ENCODE assay signal across 8 cellular contexts in the genomic region with DNA sequence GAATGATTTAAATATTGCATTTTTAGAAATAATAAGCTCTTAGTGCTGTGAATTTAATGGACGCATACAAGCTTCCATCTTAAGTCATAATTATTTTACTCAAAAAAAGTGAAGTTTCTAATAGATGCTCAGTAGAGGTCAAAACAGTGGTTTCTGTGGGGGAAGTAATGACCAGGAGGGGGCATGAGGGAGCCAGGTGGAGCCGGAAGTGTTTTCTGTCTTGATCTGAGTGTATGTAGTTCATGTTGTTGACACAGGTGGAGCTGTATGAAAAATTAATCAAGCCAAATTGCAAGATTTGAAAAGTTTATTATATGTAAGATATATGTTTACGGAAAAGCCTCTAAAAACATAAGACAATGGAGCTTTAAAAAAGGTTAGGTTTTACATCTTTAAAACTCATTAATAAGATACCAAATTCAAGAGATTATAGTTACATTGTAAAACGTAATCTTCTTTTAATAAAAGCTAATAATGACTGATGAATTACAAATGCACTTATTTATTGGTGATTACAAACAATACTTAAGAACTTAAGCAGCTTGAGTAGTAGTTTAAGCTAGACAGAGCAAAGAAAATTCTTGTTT.
DNase-seq lines count a peak whose midpoint lies in the region; ATAC-seq and TF ChIP-seq lines count a peak whose summit lies in the region.

No MANE protein-coding gene starts in this region.

- no peaks in the 10 kb centered on the region for H3K27me3 ChIP-seq in Caco-2 (replicated peaks; ENCODE audit: control insufficient read depth, insufficient read depth, low read length)

- no peak overlapping the region for H3K4me3 ChIP-seq in Caco-2 (ENCODE audit: low read depth, low read length)

- H3K27ac ChIP-seq in caudate nucleus (ENCODE audit: low read depth, low read length): no peak overlapping the region

- no peak overlapping the region for H3K27ac Mint-ChIP-seq in Caco-2 (ENCODE audit: unreplicated experiment)

- no peaks in the 10 kb centered on the region for H3K36me3 Mint-ChIP-seq in Caco-2 (ENCODE audit: insufficient read depth, unreplicated experiment)

- no TSS peak for BruUV-seq in Caco-2 (replicated peaks; lab: Mats Ljungman, UMichigan)

- H3K4me3 Mint-ChIP-seq in Caco-2 (ENCODE audit: unreplicated experiment): no peak overlapping the region

- peak; percentile 55 to 76 for DNase-seq in Caco-2
- peak; percentile 70 for DNase-seq in NCI-H69 (lab: John Stamatoyannopoulos, UW)
- DNase-seq in activated CD8-positive, alpha-beta memory T cell treated with anti-CD3 and anti-CD28 coated beads, Interleukin-2, amount 50 U/mL, for 24 hours (ENCODE audit: extremely low read depth): peak; percentile 4
- DNase-seq in fibroblast of peridontal ligament (ENCODE audit: extremely low read depth): peak; percentile 45
- DNase-seq in stimulated activated CD4-positive, alpha-beta T cell treated with anti-CD3 and anti-CD28 coated beads, Interleukin-15, amount 100 ng/mL, for 1 hour (ENCODE audit: low read depth in 1 of 2, low spot score in 1 of 2): peak; percentile 11 to 22
- no peak for DNase-seq in caudate nucleus (lab: John Stamatoyannopoulos, UW)

- no peaks in the 10 kb centered on the region for H3K4me1 Mint-ChIP-seq in Caco-2 (ENCODE audit: low read depth, unreplicated experiment)

- no peaks in the 10 kb centered on the region for H3K9me3 Mint-ChIP-seq in Caco-2 (ENCODE audit: unreplicated experiment)

- ATAC-seq in GM19043 (IDR thresholded peaks at IDR 0.05; ENCODE audit: low read depth, unreplicated experiment) (peak; percentile 94), HG03135 (IDR thresholded peaks at IDR 0.05; ENCODE audit: unreplicated experiment) (peak; percentile 99)

- POLR2A ChIA-PET in Caco-2 (lab: Charles Lee): no interaction called here

- H3K4me1 ChIP-seq in Caco-2: no peaks in the 10 kb centered on the region

- no peaks in the 10 kb centered on the region for H3K9me3 ChIP-seq in Caco-2

- peak; percentile 85 to 93 for TF ChIP-seq CTCF in Caco-2 (IDR thresholded peaks at IDR 0.05; ENCODE audit: insufficient read depth in 1 of 2, low read depth in 1 of 2, low read length in 1 of 2, severe bottlenecking in 1 of 2, unreplicated experiment in 1 of 2)

- intact Hi-C loops in Caco-2 (cut with micrococcal nuclease; ENCODE audit: unreplicated experiment): loop anchor here (1.0 to 5.0 kb wide), 2 partner anchors 122 to 365 kb away; no protein-coding TSS in a partner anchor

- CTCF ChIA-PET in Caco-2 (lab: Charles Lee): interaction anchor here (0.6 to 2.0 kb wide), 9 partner anchors 11 to 365 kb away, joined by 3 to 22 read pairs (median 5); no protein-coding TSS in a partner anchor

- no peaks in the 10 kb centered on the region for H3K36me3 ChIP-seq in Caco-2 (ENCODE audit: control insufficient read depth, insufficient read depth, low read length)

- peaks cover 6% of the 10 kb centered on the region for H3K27me3 Mint-ChIP-seq in Caco-2 (ENCODE audit: insufficient read depth, unreplicated experiment)

Comparison
In these comparisons a context has a peak if more than half of its experiments do, and no peak if none do; other contexts are left out.
1. DNase-seq: peak in Caco-2 (2 of 2), NCI-H69 (single experiment), activated CD8-positive, alpha-beta memory T cell treated with anti-CD3 and anti-CD28 coated beads, Interleukin-2, amount 50 U/mL, for 24 hours (single experiment), fibroblast of peridontal ligament (single experiment) and stimulated activated CD4-positive, alpha-beta T cell treated with anti-CD3 and anti-CD28 coated beads, Interleukin-15, amount 100 ng/mL, for 1 hour (2 of 2); none in caudate nucleus (0 of 61).